In the genomic region with DNA sequence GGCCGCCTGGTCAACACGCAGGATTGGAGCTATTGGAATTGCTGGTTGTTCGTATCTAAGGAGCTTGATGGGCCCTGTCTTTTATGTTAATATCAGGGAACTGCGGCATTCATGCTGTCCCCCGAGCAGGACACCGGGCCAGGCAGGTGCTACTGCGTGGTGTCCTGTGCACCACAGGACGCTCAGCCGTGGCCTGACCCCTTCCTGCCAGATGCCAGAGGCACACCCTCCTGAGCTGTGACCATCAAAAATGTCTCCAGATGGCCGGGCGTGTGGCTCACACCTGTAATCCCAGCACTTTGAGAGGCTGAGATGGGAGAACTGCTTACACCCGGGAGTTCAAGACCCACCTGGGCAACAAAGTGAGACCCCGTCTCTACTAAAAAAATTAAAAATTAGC, we compare ENCODE assay signal across 31 cellular contexts.
"Had no signal": no experiment of that assay in that cellular context is flagged by ENCODE, and none has a peak within 500 bp of the region (broad histone marks: within the 10 kb centered on the region; RNA-seq: fewer than 3 reads in every experiment).

No MANE protein-coding gene starts in this region.

- H3K4me3 ChIP-seq: adrenal gland, body of pancreas, breast epithelium had no signal

- H3K36me3 ChIP-seq: adrenal gland, brain microvascular endothelial cell, breast epithelium had no signal

- ATAC-seq: activated CD8-positive, alpha-beta T cell treated with anti-CD3 and anti-CD28 coated beads for 36 hours; activated naive CD4-positive, alpha-beta T cell treated with anti-CD3 and anti-CD28 coated beads, Interleukin-2, amount 50 U/mL, for 72 hours; activated T-cell treated with anti-CD3 and anti-CD28 coated beads, Interleukin-2, amount 50 U/mL, for 4 hours; activated T-cell treated with anti-CD3 and anti-CD28 coated beads, Interleukin-2, amount 50 U/mL, for 72 hours; activated T-helper 17 cell treated with anti-CD3 and anti-CD28 coated beads, Interleukin-2, amount 50 U/mL, for 72 hours; body of pancreas had no signal

- H3K27ac ChIP-seq: adrenal gland, body of pancreas, brain microvascular endothelial cell, breast epithelium, VCaP had no signal

- H3K9me3 ChIP-seq: adrenal gland, body of pancreas, breast epithelium had no signal

- H3K27me3 ChIP-seq: adrenal gland, body of pancreas, brain microvascular endothelial cell, breast epithelium had no signal

- DNase-seq: activated B cell treated with CpG ODN at 0.5 μM for 24 hours; activated CD4-positive, alpha-beta memory T cell treated with anti-CD3 and anti-CD28 coated beads for 36 hours; activated CD4-positive, alpha-beta T cell treated with anti-CD3 and anti-CD28 coated beads for 4 hours; activated CD4-positive, alpha-beta T cell treated with anti-CD3 and anti-CD28 coated beads, Interleukin-2, amount 10 ng/mL, durations not matched to agents 24 days and 14 days; activated CD4-positive, alpha-beta T cell treated with anti-CD3 and anti-CD28 coated beads, Interleukin-2, amount 50 U/mL, for 1 hour; activated CD4-positive, alpha-beta T cell treated with anti-CD3 and anti-CD28 coated beads, Interleukin-2, amount 50 U/mL, for 4 hours; activated CD4-positive, CD25-positive, alpha-beta regulatory T cell treated with anti-CD3 and anti-CD28 coated beads, Interleukin-2, amount 50 U/mL, for 72 hours; activated CD8-positive, alpha-beta memory T cell treated with anti-CD3 and anti-CD28 coated beads, Interleukin-2, amount 50 U/mL, for 4 hours; activated CD8-positive, alpha-beta T cell treated with anti-CD3 and anti-CD28 coated beads for 36 hours; activated effector memory CD4-positive, alpha-beta T cell treated with anti-CD3 and anti-CD28 coated beads, Interleukin-2, amount 50 U/mL, for 16 hours; activated gamma-delta T cell treated with Interleukin-2 at 50 U/mL for 16 hours; activated naive CD4-positive, alpha-beta T cell; activated naive CD4-positive, alpha-beta T cell treated with anti-CD3 and anti-CD28 coated beads for 36 hours; activated naive CD4-positive, alpha-beta T cell treated with anti-CD3 and anti-CD28 coated beads, Interleukin-2, amount 50 U/mL, for 16 hours; activated naive CD8-positive, alpha-beta T cell treated with anti-CD3 and anti-CD28 coated beads for 36 hours; activated T-cell treated with anti-CD3 and anti-CD28 coated beads for 4 hours; activated T-cell treated with anti-CD3 and anti-CD28 coated beads, Interleukin-2, amount 50 U/mL, for 1 hour; activated T-cell treated with anti-CD3 and anti-CD28 coated beads, Interleukin-2, amount 50 U/mL, for 4 hours; activated T-cell treated with anti-CD3 and anti-CD28 coated beads, Interleukin-2, amount 50 U/mL, for 72 hours; amniotic stem cell; aorta; body of pancreas; brain microvascular endothelial cell; central memory CD4-positive, alpha-beta T cell; T-helper 2 cell; T-helper 9 cell had no signal

- H3K4me1 ChIP-seq: body of pancreas, breast epithelium had no signal
